ENCODE assay signal across 14 cellular contexts in the genomic region with DNA sequence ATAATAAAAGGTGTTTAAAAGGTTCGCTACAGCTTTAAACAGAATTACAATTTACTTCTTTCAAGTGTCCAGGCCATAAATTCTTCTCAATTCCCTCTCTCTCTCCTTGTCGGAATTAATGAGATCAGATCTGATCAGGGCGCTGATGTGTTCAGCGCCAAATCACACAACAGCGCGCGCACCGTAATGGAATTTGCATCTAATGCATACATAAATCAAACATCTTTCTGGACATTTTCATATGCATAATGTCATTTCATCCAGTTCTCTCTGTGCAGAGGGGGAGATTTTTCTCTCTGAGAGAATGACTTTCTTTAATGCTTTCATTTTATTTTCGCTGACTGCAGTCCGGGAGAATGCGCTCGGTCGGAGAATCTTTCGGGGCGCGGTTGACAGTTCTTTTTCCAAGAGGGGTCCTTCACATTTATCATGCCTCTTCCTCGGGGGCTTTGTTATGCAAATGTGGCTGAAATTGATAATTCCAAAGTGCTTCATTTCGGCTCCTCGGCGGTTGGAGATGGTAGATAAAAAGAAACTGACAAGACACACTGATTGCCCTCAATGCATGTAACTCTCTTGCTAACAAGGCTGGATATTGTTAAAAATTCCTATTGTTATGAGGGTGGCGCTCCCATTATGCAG.
A peak's percentile ranks its signal among the peaks of the same experiment; 100 is the strongest.
DNase-seq lines count a peak whose midpoint lies in the region; ATAC-seq, FAIRE-seq and TF ChIP-seq lines count a peak whose summit lies in the region.
"Had no signal": no experiment of that assay in that cellular context is flagged by ENCODE, and none has a peak within 500 bp of the region (broad histone marks: within the 10 kb centered on the region; RNA-seq: fewer than 3 reads in every experiment).

No MANE protein-coding gene starts in this region.

- no peak overlapping the region for H4K91ac ChIP-seq in H1 (replicated peaks; ENCODE audit: insufficient read length, low read length)

- H3K23me2 ChIP-seq in H1 (ENCODE audit: low read depth, low read length), result peaks cover 5% of the 10 kb centered on the region; the same call in 1 of the 2 replicates

- no peak overlapping the region for H3K23ac ChIP-seq in H1 (ENCODE audit: insufficient read length)

- peaks cover 2% of the 10 kb centered on the region for H3K27me3 ChIP-seq in right cardiac atrium (ENCODE audit: control insufficient read depth, insufficient read depth)
- H3K27me3 ChIP-seq in right atrium auricular region, result peaks cover 3 to 16% of the 10 kb centered on the region in 2 donors
- H3K27me3 ChIP-seq in H1 (replicated peaks in 1 of 4; ENCODE audit: control insufficient read depth in 3 of 4, extremely low read depth in 1 of 4, insufficient read depth in 3 of 4, low read length in 3 of 4), result peaks cover 0 to 3% (median 0%) of the 10 kb centered on the region in 4 experiments; a peak in 4 of 7 replicates
- H3K27me3 ChIP-seq in mononuclear cell (ENCODE audit: insufficient read depth, low read length), result peaks cover 45% of the 10 kb centered on the region
- H3K27me3 ChIP-seq in upper lobe of right lung, result peaks cover 69% of the 10 kb centered on the region
- H3K27me3 ChIP-seq in WERI-Rb-1 (ENCODE audit: insufficient read depth, low read depth, severe bottlenecking), result peaks cover 81% of the 10 kb centered on the region

- no peak overlapping the region for H4K8ac ChIP-seq in H1 (ENCODE audit: extremely low read depth, insufficient read depth, low read length)

- H2AFZ ChIP-seq in H1 (ENCODE audit: low read length), result no peak overlapping the region

- H3K27ac ChIP-seq in right cardiac atrium (ENCODE audit: low read length) (no peak overlapping the region), right atrium auricular region (no peak overlapping the region), H1 (ENCODE audit: low read depth, low read length) (no peak overlapping the region), upper lobe of right lung (no peak overlapping the region), WERI-Rb-1 (no peak overlapping the region)
- H3K27ac ChIP-seq: tibial nerve had no signal

- H3K4me1 ChIP-seq in right cardiac atrium (ENCODE audit: control insufficient read depth, insufficient read depth, low read length) (no peaks in the 10 kb centered on the region), right atrium auricular region (no peaks in the 10 kb centered on the region), H1 (replicated peaks in 1 of 4; ENCODE audit: control insufficient read depth in 3 of 4, insufficient read depth in 4 of 4, low read length in 3 of 4) (peaks cover 13 to 34% (median 31%) of the 10 kb centered on the region in 4 experiments), mononuclear cell (ENCODE audit: insufficient read depth, low read length) (peaks cover 5% of the 10 kb centered on the region), upper lobe of right lung (no peaks in the 10 kb centered on the region)

- no peak overlapping the region for H3K9ac ChIP-seq in H1 (replicated peaks in 1 of 4; ENCODE audit: extremely low read depth in 1 of 4, low read depth in 3 of 4, low read length in 3 of 4)

- TF ChIP-seq EP300 in H1 (IDR thresholded peaks at IDR 0.05; ENCODE audit: borderline replicate concordance in 1 of 2, low read depth in 2 of 2, low read length in 2 of 2), result no peak

- H3K18ac ChIP-seq in H1 (ENCODE audit: extremely low read depth, low read length), result peak overlapping the region; percentile 63; the same call in 1 of the 2 replicates

- intact Hi-C loops in right cardiac atrium (cut with DNase I), result no loop called here
- intact Hi-C loops in upper lobe of right lung (cut with DNase I), result no loop called here

- H3K56ac ChIP-seq in H1 (replicated peaks; ENCODE audit: insufficient read length, low read depth, low read length), result no peak overlapping the region

- no peak for FAIRE-seq in H1 (lab: Jason Lieb, UNC)
- FAIRE-seq: endometrium, TTC549 had no signal

- no peak for TF ChIP-seq RAD21 in H1 (IDR thresholded peaks at IDR 0.05 in 1 of 2, conservative IDR thresholded peaks at IDR 0.05 in 1 of 2; ENCODE audit: low read depth in 2 of 2, low read length in 2 of 2)

- no peak overlapping the region for H4K5ac ChIP-seq in H1 (ENCODE audit: insufficient read length, low read depth, low read length)

- ATAC-seq in right cardiac atrium, result no peak
- no peak for ATAC-seq in upper lobe of right lung

- no peaks in the 10 kb centered on the region for H3K79me2 ChIP-seq in H1 (ENCODE audit: control insufficient read depth in 1 of 2, insufficient read depth in 2 of 2, low read length in 2 of 2)

- H3K36me3 ChIP-seq in right atrium auricular region (no peaks in the 10 kb centered on the region), H1 (ENCODE audit: control insufficient read depth in 2 of 4, insufficient read depth in 4 of 4, low read length in 3 of 4) (no peaks in the 10 kb centered on the region), upper lobe of right lung (no peaks in the 10 kb centered on the region), WERI-Rb-1 (no peaks in the 10 kb centered on the region)
- H3K36me3 ChIP-seq: tibial nerve had no signal

- no peaks in the 10 kb centered on the region for H4K20me1 ChIP-seq in H1 (replicated peaks in 1 of 2; ENCODE audit: control insufficient read depth in 1 of 2, insufficient read depth in 2 of 2, low read length in 2 of 2)

- no peak for TF ChIP-seq POLR2A in H1 (IDR thresholded peaks at IDR 0.05; ENCODE audit: control extremely low read depth in 1 of 2, low read depth in 2 of 2, low read length in 2 of 2)

- peak overlapping the region; percentile 33 for H3K4me3 ChIP-seq in right cardiac atrium (ENCODE audit: low read length)
- H3K4me3 ChIP-seq in right atrium auricular region, result peak overlapping the region in 1 of 2 donors; percentile 26
- peak overlapping the region; percentile 16 to 59 (median 32); a peak in 7 of 8 replicates for H3K4me3 ChIP-seq in H1 (ENCODE audit: extremely low read depth in 1 of 4, insufficient read depth in 2 of 4, low read depth in 3 of 4, low read length in 4 of 4)
- peak overlapping the region; percentile 26 for H3K4me3 ChIP-seq in mononuclear cell (ENCODE audit: low read length)
- H3K4me3 ChIP-seq in upper lobe of right lung, result peak overlapping the region; percentile 14
- H3K4me3 ChIP-seq in WERI-Rb-1 (ENCODE audit: low read depth, low read length), result no peak overlapping the region

- H2BK20ac ChIP-seq in H1 (ENCODE audit: low read length), result no peak overlapping the region

- H2BK5ac ChIP-seq in H1 (ENCODE audit: low read depth, low read length), result no peak overlapping the region; the same call in 1 of the 2 replicates

- H3K4me2 ChIP-seq in H1 (ENCODE audit: insufficient read depth in 1 of 2, low read depth in 2 of 2, low read length in 2 of 2), result peak overlapping the region; percentile 84 to 93

- H2AK5ac ChIP-seq in H1 (ENCODE audit: low read depth, low read length), result no peak overlapping the region

- H2BK15ac ChIP-seq in H1 (ENCODE audit: low read length), result no peak overlapping the region

- H3K14ac ChIP-seq in H1 (ENCODE audit: insufficient read length), result no peak overlapping the region

- TF ChIP-seq CTCF in right atrium auricular region (IDR thresholded peaks at IDR 0.05) (no peak), H1 (IDR thresholded peaks at IDR 0.05; ENCODE audit: control extremely low read depth in 1 of 3, insufficient read depth in 1 of 3, low read depth in 1 of 3, low read length in 3 of 3) (no peak), upper lobe of right lung (IDR thresholded peaks at IDR 0.05) (no peak), WERI-Rb-1 (IDR thresholded peaks at IDR 0.05; ENCODE audit: low read depth, low read length) (no peak)

- CTCF ChIA-PET in H1 (lab: Charles Lee; ENCODE audit: partially characterized antibody), result no interaction called here

- H3K9me3 ChIP-seq in right cardiac atrium (ENCODE audit: control insufficient read depth, low read length), result no peaks in the 10 kb centered on the region
- no peaks in the 10 kb centered on the region for H3K9me3 ChIP-seq in right atrium auricular region
- no peaks in the 10 kb centered on the region for H3K9me3 ChIP-seq in H1 (ENCODE audit: insufficient read depth in 2 of 2, low read depth in 1 of 2, low read length in 1 of 2)
- H3K9me3 ChIP-seq in mononuclear cell (ENCODE audit: low read depth, low read length), result no peaks in the 10 kb centered on the region
- no peaks in the 10 kb centered on the region for H3K9me3 ChIP-seq in upper lobe of right lung
- no peaks in the 10 kb centered on the region for H3K9me3 ChIP-seq in WERI-Rb-1 (ENCODE audit: severe bottlenecking)
- H3K9me3 ChIP-seq: tibial nerve had no signal

- DNase-seq in right cardiac atrium (no peak), right atrium auricular region (ENCODE audit: low spot score) (no peak), H1 (ENCODE audit: low read depth in 1 of 2, low spot score in 2 of 2) (no peak), upper lobe of right lung (no peak), NCI-H1417 (lab: John Stamatoyannopoulos, UW) (no peak), WERI-Rb-1 (no peak)
- no peak for DNase-seq in stimulated activated CD8-positive, alpha-beta memory T cell treated with anti-CD3 and anti-CD28 coated beads, Interleukin-4, amount 100 ng/mL, for 48 hours
- DNase-seq: activated CD8-positive, alpha-beta memory T cell treated with anti-CD3 and anti-CD28 coated beads for 24 hours; Right ventricle myocardium superior; stimulated activated CD4-positive, alpha-beta T cell treated with anti-CD3 and anti-CD28 coated beads, Interleukin-12 subunit alpha, Interleukin-12 subunit beta, amount 100 ng/mL, for 4 hours had no signal

- no peak overlapping the region for H2BK120ac ChIP-seq in H1 (replicated peaks; ENCODE audit: low read depth, low read length)

- H2BK12ac ChIP-seq in H1 (ENCODE audit: low read depth, low read length), result no peak overlapping the region

- no peak overlapping the region for H3K4ac ChIP-seq in H1 (replicated peaks; ENCODE audit: insufficient read length, low read depth, low read length)

- H3K79me1 ChIP-seq in H1 (ENCODE audit: low read depth, low read length), result no peaks in the 10 kb centered on the region

- 5% methylated on average over 21 of the region's 21 CpGs for WGBS in right cardiac atrium
- WGBS in H1 (ENCODE audit: extremely low coverage in 1 of 2, insufficient coverage in 1 of 2, insufficient read length in 1 of 2, insufficient replicate concordance in 2 of 2, low coverage in 1 of 2, low lambda C conversion rate in 2 of 2, missing lambda C conversion rate in 1 of 2), 2 experiments, result 4% methylated on average over 21 of the region's 21 CpGs; no CpG with 5 or more reads in 1 of the 2 experiments

- POLR2A ChIA-PET in H1 (lab: Charles Lee; ENCODE audit: partially characterized antibody), result no interaction called here

TF ChIP-seq in H1, 55 proteins besides CTCF, POLR2A, EP300 and RAD21:
- TF ChIP-seq POU5F1 (IDR thresholded peaks at IDR 0.05; ENCODE audit: low read depth, low read length) (0 out of 2 replicates have a peak, but pooled peaks have one; percentile 25), TAF1 (IDR thresholded peaks at IDR 0.05; ENCODE audit: low read depth, low read length) (no peak)
